In genomic region chr19:49997709-49998108, GRCh38 we compare ENCODE assay signal across 10 cellular contexts. TPM values are rescaled to one million over a fixed set of nuclear protein-coding genes. Genes with fewer than 3 reads are reported as not detected.
DNase-seq lines count a peak whose midpoint lies in the region; ATAC-seq and TF ChIP-seq lines count a peak whose summit lies in the region.
"Had no signal": no experiment of that assay in that cellular context is flagged by ENCODE, and none has a peak within 500 bp of the region (broad histone marks: within the 10 kb centered on the region; RNA-seq: fewer than 3 reads in every experiment).

No MANE protein-coding gene starts in this region.

- no peaks in the 10 kb centered on the region for H3K27me3 ChIP-seq in HCT116 (ENCODE audit: insufficient read depth, low read length)
- H3K27me3 ChIP-seq: dorsolateral prefrontal cortex had no signal

- intact Hi-C loops in HCT116 (cut with micrococcal nuclease) = no loop called here

- H3K4me1 ChIP-seq in HCT116 (ENCODE audit: control insufficient read depth in 1 of 2, insufficient read depth in 2 of 2, low read length in 2 of 2) = peaks cover 3 to 6% of the 10 kb centered on the region in 2 experiments; a peak in 3 of 4 replicates

- BruUV-seq in HCT116 (replicated peaks; lab: Mats Ljungman, UMichigan) = no TSS peak

- H3K9me2 ChIP-seq in HCT116 (ENCODE audit: insufficient read depth) = no peaks in the 10 kb centered on the region

- no peaks in the 10 kb centered on the region; the same call in 1 of the 2 replicates for H3K79me2 ChIP-seq in HCT116 (ENCODE audit: insufficient read depth, low read length)

- POLR2A ChIA-PET in HCT116 (lab: Charles Lee) = no interaction called here

- RAD21 ChIA-PET in HCT116 (lab: Charles Lee; ENCODE audit: low non-redundant PET in 1 of 2, low total read pairs in 2 of 2, uncharacterized antibody in 2 of 2, unreplicated experiment in 2 of 2) = no interaction called here

- no peak for TF ChIP-seq RAD21 in HCT116 (IDR thresholded peaks at IDR 0.05; ENCODE audit: low read depth)

- H3K36me3 ChIP-seq in HCT116 (ENCODE audit: control insufficient read depth in 1 of 2, insufficient read depth in 2 of 2, low read length in 2 of 2) = peaks cover 14 to 15% of the 10 kb centered on the region in 2 experiments

- no peak for TF ChIP-seq POLR2A in HCT116 (IDR thresholded peaks at IDR 0.05; ENCODE audit: borderline replicate concordance, extremely low read depth, insufficient read depth, insufficient read length)

- H3K9ac ChIP-seq in HCT116 (ENCODE audit: low read length) = no peak overlapping the region

- CTCF ChIA-PET in HCT116 (lab: Charles Lee) = no interaction called here

- H3K27ac ChIP-seq in HCT116 (ENCODE audit: low read depth, low read length) = no peak overlapping the region
- H3K27ac ChIP-seq: 22Rv1, dorsolateral prefrontal cortex had no signal

- no peak overlapping the region for H3K4me3 ChIP-seq in HCT116 (replicated peaks in 1 of 2; ENCODE audit: low read depth in 1 of 2, low read length in 2 of 2)
- H3K4me3 ChIP-seq: dorsolateral prefrontal cortex had no signal

- no peak overlapping the region for H2AFZ ChIP-seq in HCT116 (ENCODE audit: low read depth, low read length, poor library complexity, severe bottlenecking)

- no peaks in the 10 kb centered on the region for H3K9me3 ChIP-seq in HCT116 (ENCODE audit: control insufficient read depth in 1 of 2, insufficient read depth in 1 of 2, low read depth in 1 of 2, low read length in 2 of 2)

- DNase-seq in DMS 273 (lab: John Stamatoyannopoulos, UW; ENCODE audit: unreplicated experiment) (peak; percentile 70), DMS 273 treated with DMSO at 0.1 percent for 48 hours (lab: John Stamatoyannopoulos, UW) (no peak), HCT116 (ENCODE audit: low read depth, low spot score) (peak; percentile 49), SK-N-DZ (ENCODE audit: low spot score) (peak; percentile 37), hepatic stellate cell (ENCODE audit: low spot score) (peak; percentile 60), GOT3 (lab: John Stamatoyannopoulos, UW) (no peak), mucosa of gallbladder (ENCODE audit: low spot score) (no peak)

- H4K20me1 ChIP-seq in HCT116 (ENCODE audit: insufficient read depth) = 0 out of 2 replicates have a peak, but pooled peaks cover 4% of the 10 kb centered on the region

- no peak for TF ChIP-seq CTCF in HCT116 (IDR thresholded peaks at IDR 0.05 in 2 of 3, conservative IDR thresholded peaks at IDR 0.05 in 1 of 3; ENCODE audit: borderline replicate concordance in 1 of 3, insufficient read depth in 1 of 3, low read depth in 2 of 3, low read length in 2 of 3)

- H3K4me2 ChIP-seq in HCT116 (ENCODE audit: low read length) = no peak overlapping the region

- ATAC-seq in HCT116 (peak; percentile 96), GM21367 (IDR thresholded peaks at IDR 0.05; ENCODE audit: unreplicated experiment) (no peak)

TF ChIP-seq in HCT116, 20 proteins besides CTCF, POLR2A, EP300 and RAD21:
- TF ChIP-seq ZFX (IDR thresholded peaks at IDR 0.05) = no peak
- no peak for TF ChIP-seq JUND (IDR thresholded peaks at IDR 0.05)
- no peak for TF ChIP-seq SRF (IDR thresholded peaks at IDR 0.05; ENCODE audit: low read depth)
- no peak for TF ChIP-seq ATF3 (IDR thresholded peaks at IDR 0.05)
- no peak for TF ChIP-seq REST (IDR thresholded peaks at IDR 0.05; ENCODE audit: low read depth)
- no peak for TF ChIP-seq FOSL1 (IDR thresholded peaks at IDR 0.05; ENCODE audit: low read depth)
- TF ChIP-seq YY1 (IDR thresholded peaks at IDR 0.05; ENCODE audit: extremely low read depth, insufficient replicate concordance, low read depth, low read length) = peak; percentile 17
- TF ChIP-seq CBX3 (IDR thresholded peaks at IDR 0.05; ENCODE audit: low read depth) = no peak
- no peak; the same call in 1 of the 2 replicates for TF ChIP-seq ELF1 (IDR thresholded peaks at IDR 0.05; ENCODE audit: borderline replicate concordance, low read depth)
- TF ChIP-seq SP1 (IDR thresholded peaks at IDR 0.05; ENCODE audit: low read depth) = peak; percentile 61; the same call in 1 of the 2 replicates
- no peak for TF ChIP-seq CEBPB (IDR thresholded peaks at IDR 0.05; ENCODE audit: low read depth)
- TF ChIP-seq POLR2AphosphoS5 (IDR thresholded peaks at IDR 0.05; ENCODE audit: low read depth, low read length) = no peak
- no peak for TF ChIP-seq ZNF274 (IDR thresholded peaks at IDR 0.05; ENCODE audit: low read depth, low read length)
- TF ChIP-seq EGR1 (IDR thresholded peaks at IDR 0.05; ENCODE audit: low read depth) = no peak
TF ChIP-seq in HCT116: peak in this region for 2.

RNA-seq across cellular contexts. Expression of gene VRK3, which starts 27.5 kb away (rescaled TPM):
- total RNA-seq in HCT116 (2021; ENCODE audit: unreplicated experiment) (44.0 TPM), mucosa of gallbladder (73.7 TPM)
- polyA plus RNA-seq in HCT116 (2012) = 34.8 and 37.9 TPM in 2 replicates
- polyA plus RNA-seq in SK-N-DZ (2014; cell fraction: cytosol; rRNA removed) = 10.6 and 12.8 TPM in 2 replicates
- polyA plus RNA-seq in SK-N-DZ (2014; cell fraction: nucleus; rRNA removed) = 11.9 and 13.9 TPM in 2 replicates

RNA-seq across cellular contexts. Expression of gene ZNF473, which starts 28.1 kb away (rescaled TPM):
- total RNA-seq in HCT116 (2021; ENCODE audit: unreplicated experiment) (19.8 TPM), mucosa of gallbladder (8.3 TPM)
- polyA plus RNA-seq in HCT116 (2012) = 8.7 and 12.7 TPM in 2 replicates
- 9.0 and 11.9 TPM in 2 replicates for polyA plus RNA-seq in SK-N-DZ (2014; cell fraction: cytosol; rRNA removed)
- polyA plus RNA-seq in SK-N-DZ (2014; cell fraction: nucleus; rRNA removed) = 7.9 and 10.6 TPM in 2 replicates

RNA-seq across cellular contexts. Expression of gene SIGLEC11, which starts 36.7 kb away (rescaled TPM):
- not detected for total RNA-seq in HCT116 (2021; ENCODE audit: unreplicated experiment)
- polyA plus RNA-seq in HCT116 (2012) = not detected in 2 replicates
- polyA plus RNA-seq in SK-N-DZ (2014; cell fraction: cytosol; rRNA removed) = not detected in 2 replicates
- not detected in 2 replicates for polyA plus RNA-seq in SK-N-DZ (2014; cell fraction: nucleus; rRNA removed)
- total RNA-seq in mucosa of gallbladder = 1.5 TPM

Comparison
In these comparisons a context has a peak if more than half of its experiments do, and no peak if none do; other contexts are left out.
1. DNase-seq: peak in DMS 273 (single experiment), HCT116 (single experiment), SK-N-DZ (single experiment) and hepatic stellate cell (single experiment); none in DMS 273 treated with DMSO at 0.1 percent for 48 hours (single experiment), GOT3 (single experiment) and mucosa of gallbladder (single experiment).